ENCODE assay signal across 1 cellular context in genomic region chr2:127674241-127675209, GRCh38.
TF ChIP-seq lines count a peak whose summit lies in the region.

No MANE protein-coding gene starts in this region.

TF ChIP-seq in HepG2, 621 proteins besides CTCF, POLR2A, EP300 and RAD21 (continued from another document and continues in another):
- no peak for TF ChIP-seq RFXAP (CRISPR knock-in tag; IDR thresholded peaks at IDR 0.05; ENCODE audit: borderline replicate concordance)
- TF ChIP-seq WIZ (CRISPR knock-in tag; IDR thresholded peaks at IDR 0.05): no peak
- TF ChIP-seq PAXIP1 (CRISPR knock-in tag; conservative IDR thresholded peaks at IDR 0.05): peak; percentile 69
- no peak for TF ChIP-seq GMEB1 (CRISPR knock-in tag; IDR thresholded peaks at IDR 0.05; ENCODE audit: borderline replicate concordance)
- no peak for TF ChIP-seq HMGXB3 (CRISPR knock-in tag; IDR thresholded peaks at IDR 0.05; ENCODE audit: borderline replicate concordance)
- no peak for TF ChIP-seq SCMH1 (CRISPR knock-in tag; IDR thresholded peaks at IDR 0.05; ENCODE audit: borderline replicate concordance)
- no peak for TF ChIP-seq TSC22D2 (CRISPR knock-in tag; IDR thresholded peaks at IDR 0.05; ENCODE audit: borderline replicate concordance)
- no peak for TF ChIP-seq TBP (CRISPR knock-in tag; IDR thresholded peaks at IDR 0.05)
- no peak for TF ChIP-seq DRAP1 (CRISPR knock-in tag; IDR thresholded peaks at IDR 0.05)
- 0 out of 2 replicates have a peak, but pooled peaks have one; percentile 36 for TF ChIP-seq ZMYM3 (CRISPR knock-in tag; IDR thresholded peaks at IDR 0.05)
- TF ChIP-seq PRMT3 (CRISPR knock-in tag; IDR thresholded peaks at IDR 0.05; ENCODE audit: borderline replicate concordance, low read depth): no peak
- TF ChIP-seq DMAP1 (CRISPR knock-in tag; IDR thresholded peaks at IDR 0.05): no peak
- no peak for TF ChIP-seq ZNF431 (CRISPR knock-in tag; IDR thresholded peaks at IDR 0.05; ENCODE audit: borderline replicate concordance, low read depth)
- TF ChIP-seq SMAD9 (CRISPR knock-in tag; IDR thresholded peaks at IDR 0.05): no peak
- no peak for TF ChIP-seq SP4 (CRISPR knock-in tag; IDR thresholded peaks at IDR 0.05)
- peak; percentile 34; the same call in 1 of the 2 replicates for TF ChIP-seq ZGPAT (CRISPR knock-in tag; IDR thresholded peaks at IDR 0.05)
- no peak for TF ChIP-seq MTF1 (CRISPR knock-in tag; IDR thresholded peaks at IDR 0.05)
- TF ChIP-seq ZNF569 (CRISPR knock-in tag; IDR thresholded peaks at IDR 0.05; ENCODE audit: borderline replicate concordance): no peak
- TF ChIP-seq ZNF512B (CRISPR knock-in tag; IDR thresholded peaks at IDR 0.05; ENCODE audit: borderline replicate concordance): no peak
- TF ChIP-seq ZNF230 (CRISPR knock-in tag; IDR thresholded peaks at IDR 0.05): no peak
- no peak for TF ChIP-seq ZHX2 (IDR thresholded peaks at IDR 0.05; ENCODE audit: low read depth)
- no peak for TF ChIP-seq ZHX2 (CRISPR knock-in tag; IDR thresholded peaks at IDR 0.05; ENCODE audit: borderline replicate concordance)
- TF ChIP-seq EZH2 (conservative IDR thresholded peaks at IDR 0.05; ENCODE audit: low read depth, low read length): peak; percentile 73; the same call in 1 of the 2 replicates
- no peak for TF ChIP-seq ATF5 (CRISPR knock-in tag; IDR thresholded peaks at IDR 0.05; ENCODE audit: low read depth)
- peak; percentile 57; the same call in 1 of the 2 replicates for TF ChIP-seq BORCS8-MEF2B (CRISPR knock-in tag; IDR thresholded peaks at IDR 0.05)
- no peak for TF ChIP-seq ZNF160 (CRISPR knock-in tag; IDR thresholded peaks at IDR 0.05)
- TF ChIP-seq RFX5 (IDR thresholded peaks at IDR 0.05; ENCODE audit: low read depth, low read length): no peak
- TF ChIP-seq FLYWCH1 (CRISPR knock-in tag; IDR thresholded peaks at IDR 0.05): no peak
- no peak for TF ChIP-seq IRX3 (CRISPR knock-in tag; IDR thresholded peaks at IDR 0.05; ENCODE audit: borderline replicate concordance, low read depth)
- 0 out of 2 replicates have a peak, but pooled peaks have one; percentile 36 for TF ChIP-seq GLI4 (CRISPR knock-in tag; IDR thresholded peaks at IDR 0.05; ENCODE audit: borderline replicate concordance)
- TF ChIP-seq ZNF331 (CRISPR knock-in tag; IDR thresholded peaks at IDR 0.05): no peak
- TF ChIP-seq ZNF143 (CRISPR knock-in tag; IDR thresholded peaks at IDR 0.05): no peak
- TF ChIP-seq ZNF333 (CRISPR knock-in tag; IDR thresholded peaks at IDR 0.05; ENCODE audit: borderline replicate concordance): no peak
- TF ChIP-seq BATF2 (CRISPR knock-in tag; IDR thresholded peaks at IDR 0.05): no peak
- 0 out of 2 replicates have a peak, but pooled peaks have one; percentile 12 for TF ChIP-seq ZFX (CRISPR knock-in tag; IDR thresholded peaks at IDR 0.05; ENCODE audit: low read depth)
- no peak for TF ChIP-seq ZNF784 (CRISPR knock-in tag; IDR thresholded peaks at IDR 0.05; ENCODE audit: borderline replicate concordance)
